ENCODE assay signal across 24 cellular contexts in genomic region chr18:21448301-21448700, GRCh38.
"Had no signal": no experiment of that assay in that cellular context is flagged by ENCODE, and none has a peak within 500 bp of the region (broad histone marks: within the 10 kb centered on the region; RNA-seq: fewer than 3 reads in every experiment).

No MANE protein-coding gene starts in this region.

- H3K27me3 ChIP-seq: left lung, right lobe of liver, spleen, upper lobe of left lung had no signal

- H3K27ac Mint-ChIP-seq: activated B cell treated with CpG ODN at 0.5 μM for 24 hours; activated CD4-positive, alpha-beta memory T cell treated with anti-CD3 and anti-CD28 coated beads, Interleukin-2, amount 10 ng/mL, durations not matched to agents 7 days and 5 days; activated CD8-positive, alpha-beta memory T cell treated with anti-CD3 and anti-CD28 coated beads, Interleukin-2, amount 10 ng/mL, durations not matched to agents 7 days and 5 days; activated naive CD8-positive, alpha-beta T cell treated with anti-CD3 and anti-CD28 coated beads for 36 hours; activated T-helper 17 cell treated with anti-CD3 and anti-CD28 coated beads, Interleukin-2, amount 50 U/mL, for 72 hours; naive thymus-derived CD4-positive, alpha-beta T cell; stimulated activated memory B cell treated with anti-CD40 and anti-IgM and Interleukin-4, amounts not matched to agents 10 μg/mL and 1 μg/mL and 100 μg/mL, for 72 hours; T-cell had no signal

- H3K36me3 Mint-ChIP-seq: activated CD8-positive, alpha-beta memory T cell treated with anti-CD3 and anti-CD28 coated beads, Interleukin-2, amount 10 ng/mL, durations not matched to agents 7 days and 5 days; activated naive CD8-positive, alpha-beta T cell treated with anti-CD3 and anti-CD28 coated beads for 36 hours; naive thymus-derived CD4-positive, alpha-beta T cell; stimulated activated memory B cell treated with anti-CD40 and anti-IgM and Interleukin-4, amounts not matched to agents 10 μg/mL and 1 μg/mL and 100 μg/mL, for 72 hours; T-cell had no signal

- H3K4me3 ChIP-seq: dorsolateral prefrontal cortex, left lung, right lobe of liver, spleen, thoracic aorta, upper lobe of left lung had no signal

- H3K9me3 ChIP-seq: left lung, right lobe of liver, spleen, thoracic aorta, upper lobe of left lung had no signal

- H3K4me1 Mint-ChIP-seq: activated B cell treated with CpG ODN at 0.5 μM for 24 hours; activated CD4-positive, alpha-beta memory T cell treated with anti-CD3 and anti-CD28 coated beads, Interleukin-2, amount 10 ng/mL, durations not matched to agents 7 days and 5 days; activated CD8-positive, alpha-beta memory T cell treated with anti-CD3 and anti-CD28 coated beads, Interleukin-2, amount 10 ng/mL, durations not matched to agents 7 days and 5 days; activated naive CD8-positive, alpha-beta T cell treated with anti-CD3 and anti-CD28 coated beads for 36 hours; activated T-helper 17 cell treated with anti-CD3 and anti-CD28 coated beads, Interleukin-2, amount 50 U/mL, for 72 hours; naive thymus-derived CD4-positive, alpha-beta T cell; stimulated activated memory B cell treated with anti-CD40 and anti-IgM and Interleukin-4, amounts not matched to agents 10 μg/mL and 1 μg/mL and 100 μg/mL, for 72 hours; T-cell had no signal

- ATAC-seq: activated CD8-positive, alpha-beta memory T cell treated with anti-CD3 and anti-CD28 coated beads, Interleukin-2, amount 10 ng/mL, durations not matched to agents 7 days and 5 days; activated T-helper 17 cell treated with anti-CD3 and anti-CD28 coated beads, Interleukin-2, amount 50 U/mL, for 72 hours; left lung; naive thymus-derived CD4-positive, alpha-beta T cell; right lobe of liver; stimulated activated memory B cell treated with anti-CD40 and anti-IgM and Interleukin-4, amounts not matched to agents 10 μg/mL and 1 μg/mL and 100 μg/mL, for 72 hours; T-cell had no signal

- H3K27ac ChIP-seq: brain microvascular endothelial cell, dorsolateral prefrontal cortex, left lung, right lobe of liver, spleen, thoracic aorta, upper lobe of left lung had no signal

- DNase-seq: activated B cell treated with CpG ODN at 0.5 μM for 24 hours; activated CD4-positive, alpha-beta memory T cell treated with anti-CD3 and anti-CD28 coated beads, Interleukin-2, amount 10 ng/mL, durations not matched to agents 7 days and 5 days; activated CD4-positive, alpha-beta T cell treated with anti-CD3 and anti-CD28 coated beads for 48 hours; activated CD8-positive, alpha-beta memory T cell treated with anti-CD3 and anti-CD28 coated beads, Interleukin-2, amount 10 ng/mL, durations not matched to agents 7 days and 5 days; activated naive CD4-positive, alpha-beta T cell; activated naive CD8-positive, alpha-beta T cell treated with anti-CD3 and anti-CD28 coated beads for 36 hours; amygdala; brain microvascular endothelial cell; central memory CD4-positive, alpha-beta T cell; dorsolateral prefrontal cortex; foreskin fibroblast; hippocampal formation; left lung; mammary epithelial cell; naive thymus-derived CD4-positive, alpha-beta T cell; right lobe of liver; spleen; stimulated activated CD4-positive, alpha-beta T cell treated with anti-CD3 and anti-CD28 coated beads, Interleukin-4, amount 100 ng/mL, for 4 hours; T-cell; upper lobe of left lung had no signal

- FAIRE-seq: colon had no signal

- H3K4me3 Mint-ChIP-seq: activated B cell treated with CpG ODN at 0.5 μM for 24 hours; activated CD4-positive, alpha-beta memory T cell treated with anti-CD3 and anti-CD28 coated beads, Interleukin-2, amount 10 ng/mL, durations not matched to agents 7 days and 5 days; activated CD8-positive, alpha-beta memory T cell treated with anti-CD3 and anti-CD28 coated beads, Interleukin-2, amount 10 ng/mL, durations not matched to agents 7 days and 5 days; activated naive CD8-positive, alpha-beta T cell treated with anti-CD3 and anti-CD28 coated beads for 36 hours; activated T-helper 17 cell treated with anti-CD3 and anti-CD28 coated beads, Interleukin-2, amount 50 U/mL, for 72 hours; naive thymus-derived CD4-positive, alpha-beta T cell; stimulated activated memory B cell treated with anti-CD40 and anti-IgM and Interleukin-4, amounts not matched to agents 10 μg/mL and 1 μg/mL and 100 μg/mL, for 72 hours; T-cell had no signal

- H3K4me1 ChIP-seq: spleen, upper lobe of left lung had no signal

- H3K36me3 ChIP-seq: brain microvascular endothelial cell, left lung, right lobe of liver, spleen, thoracic aorta, upper lobe of left lung had no signal

- H3K9me3 Mint-ChIP-seq: activated B cell treated with CpG ODN at 0.5 μM for 24 hours; activated CD4-positive, alpha-beta memory T cell treated with anti-CD3 and anti-CD28 coated beads, Interleukin-2, amount 10 ng/mL, durations not matched to agents 7 days and 5 days; activated naive CD8-positive, alpha-beta T cell treated with anti-CD3 and anti-CD28 coated beads for 36 hours; activated T-helper 17 cell treated with anti-CD3 and anti-CD28 coated beads, Interleukin-2, amount 50 U/mL, for 72 hours; naive thymus-derived CD4-positive, alpha-beta T cell; stimulated activated memory B cell treated with anti-CD40 and anti-IgM and Interleukin-4, amounts not matched to agents 10 μg/mL and 1 μg/mL and 100 μg/mL, for 72 hours; T-cell had no signal
